Comparison of ENCODE assay signal across 8 cellular contexts in genomic region chr9:78235771-78236510, GRCh38. TPM values are rescaled to one million over a fixed set of nuclear protein-coding genes. Genes with fewer than 3 reads are reported as not detected.
DNase-seq lines count a peak whose midpoint lies in the region; ATAC-seq, FAIRE-seq and TF ChIP-seq lines count a peak whose summit lies in the region.

Gene CEP78 (plus strand): TSS chr9:78236075. CDS start chr9:78236351, 276 bp downstream.

- peak within 1 kb of the TSS; percentile 75 for H3K9ac ChIP-seq in HUES48 (ENCODE audit: low read depth, low read length)
- peak within 1 kb of the TSS; percentile 76 for H3K9ac ChIP-seq in endothelial cell of umbilical vein (replicated peaks; ENCODE audit: extremely low read depth, insufficient read depth, low read length)

- H3K36me3 ChIP-seq in HUES48 (ENCODE audit: control insufficient read depth, insufficient read depth, low read length) (peaks cover 12% of the 10 kb centered on the region), OCI-LY7 (ENCODE audit: insufficient read depth, low read length) (peaks cover 20% of the 10 kb centered on the region), endothelial cell of umbilical vein (ENCODE audit: control insufficient read depth in 2 of 2, extremely low read depth in 1 of 2, insufficient read depth in 2 of 2, low read length in 2 of 2) (peaks cover 0 to under 1% of the 10 kb centered on the region in 2 experiments)

- peaks cover 41% of the 10 kb centered on the region for H3K79me2 ChIP-seq in OCI-LY7 (ENCODE audit: insufficient read depth, low read depth, low read length)
- peaks cover 15% of the 10 kb centered on the region for H3K79me2 ChIP-seq in endothelial cell of umbilical vein (ENCODE audit: control insufficient read depth, insufficient read depth, low read length)

- H3K27me3 ChIP-seq in HUES48 (ENCODE audit: control insufficient read depth, insufficient read depth, low read length) = no peaks in the 10 kb centered on the region
- H3K27me3 ChIP-seq in endothelial cell of umbilical vein (ENCODE audit: control insufficient read depth in 2 of 2, insufficient read depth in 2 of 2, low read length in 2 of 2) = no peaks in the 10 kb centered on the region

- peak; percentile 76 for TF ChIP-seq POLR2A in endothelial cell of umbilical vein (IDR thresholded peaks at IDR 0.05; ENCODE audit: low read depth, low read length)

- H3K4me1 ChIP-seq in HUES48 (ENCODE audit: control insufficient read depth, insufficient read depth, low read length) = no peaks in the 10 kb centered on the region
- H3K4me1 ChIP-seq in OCI-LY7 (ENCODE audit: insufficient read depth, low read length, poor library complexity, severe bottlenecking) = peaks cover 33% of the 10 kb centered on the region
- peaks cover 6% of the 10 kb centered on the region for H3K4me1 ChIP-seq in endothelial cell of umbilical vein (ENCODE audit: control insufficient read depth, extremely low read depth, insufficient read depth, low read length)

- H3K9me1 ChIP-seq in endothelial cell of umbilical vein (replicated peaks; ENCODE audit: control insufficient read depth, extremely low read depth, insufficient read depth, low read length) = no peaks in the 10 kb centered on the region

- TF ChIP-seq CTCF in D721Med (IDR thresholded peaks at IDR 0.05; ENCODE audit: insufficient read depth, missing control alignments) (no peak), OCI-LY7 (conservative IDR thresholded peaks at IDR 0.05; ENCODE audit: low read length) (no peak), endothelial cell of umbilical vein (IDR thresholded peaks at IDR 0.05; ENCODE audit: extremely low read depth in 1 of 2, insufficient read depth in 1 of 2, low read depth in 1 of 2, low read length in 2 of 2) (no peak)

- POLR2A ChIA-PET in OCI-LY7 (lab: Charles Lee) (interaction anchor here (0.9 to 5.1 kb wide), 8 partner anchors 10 to 61 kb away, joined by 3 to 18 read pairs (median 6); partner anchors contain the start of gene PSAT1), endothelial cell of umbilical vein (lab: Charles Lee) (no interaction called here)

- peak; percentile 99 for ATAC-seq in GM21423 (IDR thresholded peaks at IDR 0.05; ENCODE audit: unreplicated experiment)

- H4K20me1 ChIP-seq in OCI-LY7 (ENCODE audit: insufficient read depth, low read length) = peaks cover 9% of the 10 kb centered on the region; the same call in 1 of the 2 replicates
- no peaks in the 10 kb centered on the region for H4K20me1 ChIP-seq in endothelial cell of umbilical vein (replicated peaks; ENCODE audit: control insufficient read depth, extremely low read depth, insufficient read depth, low read length)

- H3K4me3 ChIP-seq in HUES48 (ENCODE audit: low read depth, low read length) (peak within 1 kb of the TSS; percentile 76), OCI-LY7 (ENCODE audit: low read depth, low read length, poor library complexity, severe bottlenecking) (peak within 1 kb of the TSS; percentile 83), endothelial cell of umbilical vein (replicated peaks in 1 of 3; ENCODE audit: insufficient read depth in 1 of 3, low read depth in 1 of 3, low read length in 3 of 3) (peak within 1 kb of the TSS; percentile 72 to 78 (median 76))

- BruUV-seq in OCI-LY7 (replicated peaks; lab: Mats Ljungman, UMichigan) (no TSS peak), endothelial cell of umbilical vein (replicated peaks; lab: Mats Ljungman, UMichigan) (no TSS peak)

- CTCF ChIA-PET in OCI-LY7 (lab: Charles Lee; ENCODE audit: unreplicated experiment) = no interaction called here
- CTCF ChIA-PET in endothelial cell of umbilical vein (lab: Charles Lee) = interaction anchor here (0.7 to 3.6 kb wide), 4 partner anchors 91 to 259 kb away, joined by 3 to 9 read pairs (median 5); no protein-coding TSS in a partner anchor

- H3K27ac ChIP-seq in HUES48 (ENCODE audit: low read depth, low read length) (peak within 1 kb of the TSS; percentile 92), OCI-LY7 (ENCODE audit: low read depth, low read length, poor library complexity, severe bottlenecking) (peak within 1 kb of the TSS; percentile 56), endothelial cell of umbilical vein (ENCODE audit: insufficient read depth, low read depth, low read length) (peak within 1 kb of the TSS; percentile 55)

- H2AFZ ChIP-seq in OCI-LY7 (ENCODE audit: low read length) (peak within 1 kb of the TSS; percentile 76), endothelial cell of umbilical vein (ENCODE audit: low read depth, low read length) (peak within 1 kb of the TSS; percentile 86)

- dilution Hi-C loops in endothelial cell of umbilical vein (cut with MboI; ENCODE audit: extremely low pct_ligation_motif_present, low sequenced_read_pairs) = no loop called here

- FAIRE-seq in D721Med (lab: Jason Lieb, UNC) (no peak), endothelial cell of umbilical vein (lab: Jason Lieb, UNC) (peak; percentile 97)

- H3K9me3 ChIP-seq in HUES48 (ENCODE audit: control insufficient read depth, insufficient read depth, low read length) = no peaks in the 10 kb centered on the region
- no peaks in the 10 kb centered on the region for H3K9me3 ChIP-seq in OCI-LY7 (ENCODE audit: low read length)
- no peaks in the 10 kb centered on the region for H3K9me3 ChIP-seq in endothelial cell of umbilical vein (replicated peaks; ENCODE audit: control insufficient read depth, insufficient read depth, low read length)

- peak; percentile 83 for DNase-seq in D721Med (ENCODE audit: insufficient read length, low spot score)
- peak; percentile 95 for DNase-seq in OCI-LY7 (ENCODE audit: low spot score)
- peak; percentile 93 for DNase-seq in activated CD8-positive, alpha-beta memory T cell treated with anti-CD3 and anti-CD28 coated beads, Interleukin-2, amount 50 U/mL, for 48 hours
- peak; percentile 95 for DNase-seq in endothelial cell of umbilical vein (ENCODE audit: low read depth, low spot score)
- DNase-seq in midbrain (lab: John Stamatoyannopoulos, UW) = peak; percentile 80
- DNase-seq in stimulated activated CD8-positive, alpha-beta memory T cell treated with anti-CD3 and anti-CD28 coated beads, Interleukin-15, amount 100 ng/mL, for 48 hours (ENCODE audit: low read depth in 2 of 2) = peak; percentile 88 to 91

- intact Hi-C loops in OCI-LY7 (cut with micrococcal nuclease; ENCODE audit: unreplicated experiment) (loop anchor here (1.0 to 10.0 kb wide), 5 partner anchors 35 to 1061 kb away; partner anchors contain the start of genes PSAT1 and VPS13A), endothelial cell of umbilical vein (cut with micrococcal nuclease) (loop anchor here (1.0 to 10.0 kb wide), 2 partner anchors 61 to 721 kb away; partner anchors contain the start of gene PSAT1)

- H3K4me2 ChIP-seq in OCI-LY7 (ENCODE audit: low read length) = peak within 1 kb of the TSS; percentile 96
- peak within 1 kb of the TSS; percentile 86 for H3K4me2 ChIP-seq in endothelial cell of umbilical vein (ENCODE audit: insufficient read depth, low read length)

- H3K9me2 ChIP-seq in OCI-LY7 (ENCODE audit: insufficient read depth, low read length) = no peaks in the 10 kb centered on the region

TF ChIP-seq in endothelial cell of umbilical vein, 7 proteins besides CTCF, POLR2A, EP300 and RAD21:
- no peak for TF ChIP-seq GATA2 (IDR thresholded peaks at IDR 0.05; ENCODE audit: insufficient read depth, insufficient read length, low read depth, low read length)
- no peak for TF ChIP-seq JUN (IDR thresholded peaks at IDR 0.05; ENCODE audit: borderline replicate concordance, insufficient read depth, insufficient read length, low read depth)
- peak; percentile 91 for TF ChIP-seq POLR2AphosphoS5 (IDR thresholded peaks at IDR 0.05; ENCODE audit: insufficient read depth, low read depth, low read length)
- TF ChIP-seq MYC (IDR thresholded peaks at IDR 0.05; ENCODE audit: low read depth, low read length) = no peak
- TF ChIP-seq FOS (IDR thresholded peaks at IDR 0.05; ENCODE audit: borderline replicate concordance, insufficient read depth, low read length) = no peak
- no peak for TF ChIP-seq EZH2 (IDR thresholded peaks at IDR 0.05; ENCODE audit: borderline replicate concordance, low read depth, low read length, severe bottlenecking)

RNA-seq across cellular contexts. Expression of gene CEP78, which starts in this region (rescaled TPM):
- total RNA-seq in OCI-LY7 (2014; rRNA removed; shearing (Covaris generic)) = 59.3 and 65.1 TPM in 2 replicates
- total RNA-seq in OCI-LY7 (2022) = 49.5 and 58.0 TPM in 2 replicates
- 30.2 and 35.9 TPM in 2 replicates for total RNA-seq in endothelial cell of umbilical vein
- polyA plus RNA-seq in endothelial cell of umbilical vein = 6.5 and 6.9 TPM in 2 replicates
- polyA plus RNA-seq in endothelial cell of umbilical vein (2011; cell fraction: cytosol; rRNA removed) = 10.2 and 11.9 TPM in 2 replicates
- 19.1 and 28.4 TPM in 2 replicates for polyA plus RNA-seq in endothelial cell of umbilical vein (2011; cell fraction: nucleus; rRNA removed)
- 13.8 and 22.5 TPM in 2 replicates for polyA plus RNA-seq in endothelial cell of umbilical vein (2012)
- 11.5 and 13.3 TPM in 2 replicates for polyA minus RNA-seq in endothelial cell of umbilical vein
- polyA minus RNA-seq in endothelial cell of umbilical vein (2011; cell fraction: cytosol; rRNA and poly(A)+ RNA removed) = 17.6 TPM
- polyA minus RNA-seq in endothelial cell of umbilical vein (2011; cell fraction: nucleus; rRNA and poly(A)+ RNA removed) = 17.6 and 22.6 TPM in 2 replicates

Comparison
In these comparisons a context has a peak if more than half of its experiments do, and no peak if none do; other contexts are left out.
1. Peak in every context shown above with its lines: DNase-seq, ATAC-seq, H3K4me3 ChIP-seq and H3K27ac ChIP-seq.